ENCODE assay signal across 25 cellular contexts in the genomic region with DNA sequence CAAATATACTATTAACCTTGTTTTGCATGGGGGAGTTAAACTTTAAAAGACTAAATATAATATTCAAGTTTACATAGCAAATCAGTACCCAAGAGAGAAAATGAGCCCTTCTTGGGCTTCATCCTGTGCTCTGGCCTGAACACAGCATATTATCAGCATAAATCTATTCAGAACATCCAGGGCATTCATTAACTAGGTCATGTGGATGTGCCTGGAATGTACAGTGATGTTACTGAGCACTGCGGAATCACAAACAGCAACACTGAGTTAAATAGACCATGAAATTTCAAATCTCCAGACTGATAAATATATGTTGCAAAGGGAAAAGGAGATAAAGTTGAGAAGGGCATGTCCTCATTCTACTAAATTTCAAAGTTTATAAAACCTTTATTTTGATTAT.
DNase-seq lines count a peak whose midpoint lies in the region; TF ChIP-seq lines count a peak whose summit lies in the region.
"Had no signal": no experiment of that assay in that cellular context is flagged by ENCODE, and none has a peak within 500 bp of the region (broad histone marks: within the 10 kb centered on the region; RNA-seq: fewer than 3 reads in every experiment).

No MANE protein-coding gene starts in this region.

- no peaks in the 10 kb centered on the region for H3K36me3 ChIP-seq in hepatocyte (replicated peaks; ENCODE audit: insufficient read depth, low read depth)
- H3K36me3 ChIP-seq in trophoblast cell (ENCODE audit: control insufficient read depth in 1 of 2, insufficient read depth in 2 of 2, low read length in 2 of 2), result no peaks in the 10 kb centered on the region
- no peaks in the 10 kb centered on the region for H3K36me3 ChIP-seq in mesendoderm (ENCODE audit: control insufficient read depth, insufficient read depth, low read length)
- no peaks in the 10 kb centered on the region for H3K36me3 ChIP-seq in CD8-positive, alpha-beta memory T cell (ENCODE audit: insufficient read depth, low read length)
- H3K36me3 ChIP-seq: heart right ventricle, Peyer's patch, vagina had no signal

- H3K4ac ChIP-seq in trophoblast cell (ENCODE audit: low read depth, low read length), result no peak overlapping the region
- no peak overlapping the region for H3K4ac ChIP-seq in mesendoderm (ENCODE audit: low read depth, low read length)

- H3K36me3 Mint-ChIP-seq in CD8-positive, alpha-beta memory T cell, result no peaks in the 10 kb centered on the region
- H3K36me3 Mint-ChIP-seq: activated naive CD8-positive, alpha-beta T cell treated with anti-CD3 and anti-CD28 coated beads, Interleukin-2, amount 10 ng/mL, durations not matched to agents 7 days and 5 days; brain; IgD-negative memory B cell; naive B cell had no signal

- in situ Hi-C loops in G401 (cut with HindIII; ENCODE audit: low sequenced_read_pairs) (no loop called here), astrocyte of the spinal cord (cut with HindIII; ENCODE audit: low sequenced_read_pairs) (no loop called here)

- H3K4me1 ChIP-seq in hepatocyte (ENCODE audit: insufficient read depth), result no peaks in the 10 kb centered on the region
- H3K4me1 ChIP-seq in trophoblast cell (ENCODE audit: control insufficient read depth in 1 of 2, insufficient read depth in 2 of 2, low read length in 2 of 2), result no peaks in the 10 kb centered on the region
- no peaks in the 10 kb centered on the region for H3K4me1 ChIP-seq in mesendoderm (ENCODE audit: control insufficient read depth, low read depth, low read length)
- H3K4me1 ChIP-seq in CD8-positive, alpha-beta memory T cell (ENCODE audit: insufficient read depth, low read length), result no peaks in the 10 kb centered on the region
- H3K4me1 ChIP-seq: heart right ventricle, Peyer's patch, vagina had no signal

- H3K4me2 ChIP-seq in hepatocyte, result no peak overlapping the region
- no peak overlapping the region for H3K4me2 ChIP-seq in trophoblast cell (ENCODE audit: low read length)
- no peak overlapping the region for H3K4me2 ChIP-seq in mesendoderm (ENCODE audit: low read length)

- H4K12ac ChIP-seq in trophoblast cell (ENCODE audit: low read depth, low read length), result no peak overlapping the region

- no peak overlapping the region for H3K18ac ChIP-seq in trophoblast cell (ENCODE audit: low read length)
- H3K18ac ChIP-seq in mesendoderm (ENCODE audit: low read length), result no peak overlapping the region

- H3K27ac Mint-ChIP-seq in CD8-positive, alpha-beta memory T cell, result no peak overlapping the region
- H3K27ac Mint-ChIP-seq: activated naive CD8-positive, alpha-beta T cell treated with anti-CD3 and anti-CD28 coated beads, Interleukin-2, amount 10 ng/mL, durations not matched to agents 7 days and 5 days; IgD-negative memory B cell; naive B cell; stimulated activated naive CD8-positive, alpha-beta T cell treated with anti-CD3 and anti-CD28 coated beads, Interleukin-15, amount 100 ng/mL, for 72 hours had no signal

- CTCF ChIA-PET in CD8-positive, alpha-beta memory T cell (lab: Charles Lee), result no interaction called here

- H3K27ac ChIP-seq in hepatocyte, result no peak overlapping the region
- no peak overlapping the region for H3K27ac ChIP-seq in trophoblast cell (ENCODE audit: low read depth, low read length)
- no peak overlapping the region for H3K27ac ChIP-seq in mesendoderm (ENCODE audit: low read depth, low read length)
- H3K27ac ChIP-seq in CD8-positive, alpha-beta memory T cell (ENCODE audit: low read depth, low read length), result no peak overlapping the region
- H3K27ac ChIP-seq: heart right ventricle, Peyer's patch, vagina had no signal

- H3K4me3 Mint-ChIP-seq in CD8-positive, alpha-beta memory T cell, result no peak overlapping the region
- H3K4me3 Mint-ChIP-seq: activated naive CD8-positive, alpha-beta T cell treated with anti-CD3 and anti-CD28 coated beads, Interleukin-2, amount 10 ng/mL, durations not matched to agents 7 days and 5 days; brain; IgD-negative memory B cell; naive B cell; stimulated activated naive CD8-positive, alpha-beta T cell treated with anti-CD3 and anti-CD28 coated beads, Interleukin-15, amount 100 ng/mL, for 72 hours had no signal

- H2BK5ac ChIP-seq in trophoblast cell (ENCODE audit: low read depth, low read length, poor library complexity) (no peak overlapping the region), mesendoderm (ENCODE audit: low read length) (no peak overlapping the region)

- H3K79me2 ChIP-seq in hepatocyte (no peaks in the 10 kb centered on the region), trophoblast cell (ENCODE audit: control insufficient read depth, insufficient read depth, low read length, poor library complexity) (no peaks in the 10 kb centered on the region), mesendoderm (ENCODE audit: control insufficient read depth, insufficient read depth, low read length) (no peaks in the 10 kb centered on the region)

- DNase-seq in G401 (ENCODE audit: low spot score) (peak; percentile 62), astrocyte of the spinal cord (ENCODE audit: low read depth, low spot score) (peak; percentile 9), hepatocyte (ENCODE audit: low spot score) (peak; percentile 23), trophoblast cell (peak; percentile 3 to 51), mesendoderm (no peak), NCI-H1105 treated with DMSO at 0.1 percent for 48 hours (lab: John Stamatoyannopoulos, UW) (no peak), NCI-H146 (lab: John Stamatoyannopoulos, UW) (no peak)
- DNase-seq in CD8-positive, alpha-beta memory T cell, result no peak
- DNase-seq: activated CD4-positive, alpha-beta T cell treated with anti-CD3 and anti-CD28 coated beads, Interleukin-2, amount 50 U/mL, for 48 hours; activated CD8-positive, alpha-beta memory T cell treated with anti-CD3 and anti-CD28 coated beads, Interleukin-2, amount 50 U/mL, for 48 hours; activated naive CD8-positive, alpha-beta T cell treated with anti-CD3 and anti-CD28 coated beads, Interleukin-2, amount 10 ng/mL, durations not matched to agents 7 days and 5 days; DMS79 treated with DMSO at 0.1 percent for 48 hours; H7; heart right ventricle; naive B cell; NCI-H1092; NCI-H1930; NCI-H526 treated with DMSO at 0.1 percent for 48 hours; nucleus accumbens; Peyer's patch; small intestine; stimulated activated naive CD8-positive, alpha-beta T cell treated with anti-CD3 and anti-CD28 coated beads, Interleukin-15, amount 100 ng/mL, for 72 hours had no signal

- no peak overlapping the region for H3K56ac ChIP-seq in mesendoderm (ENCODE audit: low read length)

- H4K20me1 ChIP-seq in hepatocyte (ENCODE audit: insufficient read depth, poor library complexity, severe bottlenecking), result no peaks in the 10 kb centered on the region

- H2AK5ac ChIP-seq in trophoblast cell (ENCODE audit: low read length), result no peak overlapping the region
- H2AK5ac ChIP-seq in mesendoderm (ENCODE audit: low read length), result no peak overlapping the region

- POLR2A ChIA-PET in CD8-positive, alpha-beta memory T cell (lab: Charles Lee), result no interaction called here

- no peak overlapping the region for H3K23ac ChIP-seq in trophoblast cell (ENCODE audit: low read length)
- H3K23ac ChIP-seq in mesendoderm (ENCODE audit: low read length), result no peak overlapping the region

- H4K5ac ChIP-seq in mesendoderm (ENCODE audit: low read length), result no peak overlapping the region

- H4K8ac ChIP-seq in trophoblast cell (ENCODE audit: low read depth, low read length) (no peak overlapping the region), mesendoderm (ENCODE audit: low read depth, low read length) (no peak overlapping the region)

- H3K9me3 Mint-ChIP-seq in CD8-positive, alpha-beta memory T cell, result peaks cover 2 to 18% (median 8%) of the 10 kb centered on the region in 5 donors

- H3K79me1 ChIP-seq in trophoblast cell (ENCODE audit: low read length) (no peaks in the 10 kb centered on the region), mesendoderm (ENCODE audit: low read length) (no peaks in the 10 kb centered on the region)

- no peak overlapping the region for H3K14ac ChIP-seq in trophoblast cell (ENCODE audit: low read length)

- no peak overlapping the region for H2AFZ ChIP-seq in hepatocyte
- no peak overlapping the region for H2AFZ ChIP-seq in trophoblast cell (ENCODE audit: insufficient read depth, low read length, poor library complexity)

- no peak overlapping the region for H2BK15ac ChIP-seq in mesendoderm (replicated peaks; ENCODE audit: low read depth)

- H2BK12ac ChIP-seq in trophoblast cell (ENCODE audit: low read length), result no peak overlapping the region

- WGBS in hepatocyte (ENCODE audit: low lambda C conversion rate, missing lambda C conversion rate), result 39% methylated on average over 1 of the region's 1 CpG
- WGBS in trophoblast cell (ENCODE audit: extremely low coverage, insufficient coverage, insufficient read length), result no CpG with 5 or more reads among the region's 1 CpG
- WGBS in mesendoderm (ENCODE audit: extremely low coverage, insufficient coverage, low lambda C conversion rate), result no CpG with 5 or more reads among the region's 1 CpG

- H3K4me3 ChIP-seq in astrocyte of the spinal cord (ENCODE audit: low read depth, low read length), result no peak overlapping the region
- H3K4me3 ChIP-seq in hepatocyte, result no peak overlapping the region
- no peak overlapping the region for H3K4me3 ChIP-seq in trophoblast cell (ENCODE audit: low read depth, low read length)
- H3K4me3 ChIP-seq in mesendoderm (ENCODE audit: low read length), result no peak overlapping the region
- no peak overlapping the region for H3K4me3 ChIP-seq in CD8-positive, alpha-beta memory T cell (ENCODE audit: low read length)
- H3K4me3 ChIP-seq: heart right ventricle, Peyer's patch, vagina had no signal

- no peak for TF ChIP-seq CTCF in astrocyte of the spinal cord (IDR thresholded peaks at IDR 0.05; ENCODE audit: low read depth, low read length)
- no peak for TF ChIP-seq CTCF in hepatocyte (IDR thresholded peaks at IDR 0.05; ENCODE audit: poor library complexity)

- H2BK120ac ChIP-seq in trophoblast cell (ENCODE audit: insufficient read depth, low read length, poor library complexity), result no peak overlapping the region
- H2BK120ac ChIP-seq in mesendoderm (ENCODE audit: low read depth, low read length), result no peak overlapping the region

- H4K91ac ChIP-seq in trophoblast cell (ENCODE audit: low read depth, low read length), result no peak overlapping the region

- no peaks in the 10 kb centered on the region for H3K4me1 Mint-ChIP-seq in CD8-positive, alpha-beta memory T cell
- H3K4me1 Mint-ChIP-seq: activated naive CD8-positive, alpha-beta T cell treated with anti-CD3 and anti-CD28 coated beads, Interleukin-2, amount 10 ng/mL, durations not matched to agents 7 days and 5 days; naive B cell; stimulated activated naive CD8-positive, alpha-beta T cell treated with anti-CD3 and anti-CD28 coated beads, Interleukin-15, amount 100 ng/mL, for 72 hours had no signal

- no peaks in the 10 kb centered on the region for H3K27me3 ChIP-seq in hepatocyte
- no peaks in the 10 kb centered on the region for H3K27me3 ChIP-seq in trophoblast cell (ENCODE audit: insufficient read depth, low read length)
- H3K27me3 ChIP-seq in mesendoderm (ENCODE audit: insufficient read depth, low read length, poor library complexity), result no peaks in the 10 kb centered on the region
- H3K27me3 ChIP-seq in CD8-positive, alpha-beta memory T cell (ENCODE audit: insufficient read depth, low read length, poor library complexity, severe bottlenecking), result no peaks in the 10 kb centered on the region
- H3K27me3 ChIP-seq: heart right ventricle, Peyer's patch, vagina had no signal

- H3K9ac ChIP-seq in trophoblast cell (ENCODE audit: low read length) (no peak overlapping the region), mesendoderm (ENCODE audit: low read length) (no peak overlapping the region)

- H3K27me3 Mint-ChIP-seq in CD8-positive, alpha-beta memory T cell, result no peaks in the 10 kb centered on the region
- H3K27me3 Mint-ChIP-seq: activated naive CD8-positive, alpha-beta T cell treated with anti-CD3 and anti-CD28 coated beads, Interleukin-2, amount 10 ng/mL, durations not matched to agents 7 days and 5 days; brain; IgD-negative memory B cell; naive B cell; stimulated activated naive CD8-positive, alpha-beta T cell treated with anti-CD3 and anti-CD28 coated beads, Interleukin-15, amount 100 ng/mL, for 72 hours had no signal

- no peaks in the 10 kb centered on the region for H3K9me2 ChIP-seq in hepatocyte (replicated peaks; ENCODE audit: insufficient read depth)

- H3K9me3 ChIP-seq in hepatocyte (ENCODE audit: low read depth) (no peaks in the 10 kb centered on the region), trophoblast cell (ENCODE audit: insufficient read depth, low read depth, low read length) (no peaks in the 10 kb centered on the region)
- peaks cover 2% of the 10 kb centered on the region for H3K9me3 ChIP-seq in CD8-positive, alpha-beta memory T cell (ENCODE audit: low read length)
- H3K9me3 ChIP-seq: Peyer's patch, vagina had no signal

Comparison
In these comparisons a context has a peak if more than half of its experiments do, and no peak if none do; other contexts are left out.
1. DNase-seq: peak in G401 (single experiment), astrocyte of the spinal cord (single experiment), hepatocyte (single experiment) and trophoblast cell (2 of 2); none in mesendoderm (single experiment), CD8-positive, alpha-beta memory T cell (0 of 5), NCI-H1105 treated with DMSO at 0.1 percent for 48 hours (single experiment) and NCI-H146 (single experiment).